In genomic region chr5:158951461-158951860, GRCh38 we compare ENCODE assay signal across 1 cellular context.
TF ChIP-seq lines count a peak whose summit lies in the region.

No MANE protein-coding gene starts in this region.

TF ChIP-seq in neural cell, 6 proteins besides CTCF, POLR2A, EP300 and RAD21:
- TF ChIP-seq REST (IDR thresholded peaks at IDR 0.05; ENCODE audit: borderline replicate concordance): no peak
- TF ChIP-seq MXI1 (conservative IDR thresholded peaks at IDR 0.05; ENCODE audit: poor library complexity, severe bottlenecking): no peak
- TF ChIP-seq POLR2AphosphoS5 (IDR thresholded peaks at IDR 0.05): no peak
- TF ChIP-seq SMC3 (conservative IDR thresholded peaks at IDR 0.05; ENCODE audit: poor library complexity): no peak
